Comparison of ENCODE assay signal across 21 cellular contexts in genomic region chr2:61714210-61714609, GRCh38.
DNase-seq lines count a peak whose midpoint lies in the region; ATAC-seq, FAIRE-seq and TF ChIP-seq lines count a peak whose summit lies in the region.
"Had no signal": no experiment of that assay in that cellular context is flagged by ENCODE, and none has a peak within 500 bp of the region (broad histone marks: within the 10 kb centered on the region; RNA-seq: fewer than 3 reads in every experiment).

No MANE protein-coding gene starts in this region.

- H3K9me3 ChIP-seq in adrenal gland (replicated peaks in 1 of 3) (no peaks in the 10 kb centered on the region), heart left ventricle (no peaks in the 10 kb centered on the region), keratinocyte (ENCODE audit: control insufficient read depth, low read depth, low read length) (no peaks in the 10 kb centered on the region), skeletal muscle tissue (ENCODE audit: control insufficient read depth in 3 of 3, low read length in 3 of 3) (no peaks in the 10 kb centered on the region)
- H3K9me3 ChIP-seq: MG63, SJSA1 had no signal

- no peaks in the 10 kb centered on the region for H3K79me2 ChIP-seq in keratinocyte (ENCODE audit: control insufficient read depth, insufficient read depth, low read length)

- H2AFZ ChIP-seq in keratinocyte (ENCODE audit: control insufficient read depth, low read length): peak overlapping the region; percentile 6

- no peaks in the 10 kb centered on the region for H4K20me1 ChIP-seq in keratinocyte (ENCODE audit: control insufficient read depth, extremely low read depth, insufficient read depth, low read length)

- TF ChIP-seq POLR2A in adrenal gland (IDR thresholded peaks at IDR 0.05) (no peak), heart left ventricle (IDR thresholded peaks at IDR 0.05) (no peak)

- dilution Hi-C loops in keratinocyte (cut with MboI; ENCODE audit: extremely low pct_ligation_motif_present, low sequenced_read_pairs): no loop called here

- H3K4me1 ChIP-seq in adrenal gland (replicated peaks in 1 of 2) (no peaks in the 10 kb centered on the region), heart left ventricle (peaks cover 0 to 21% (median 0%) of the 10 kb centered on the region in 12 donors), keratinocyte (ENCODE audit: control insufficient read depth, extremely low read depth, insufficient read depth, low read length) (peaks cover 8% of the 10 kb centered on the region), skeletal muscle tissue (ENCODE audit: control insufficient read depth in 3 of 3, insufficient read depth in 3 of 3, low read length in 3 of 3) (peaks cover 23 to 27% (median 26%) of the 10 kb centered on the region in 3 donors)
- H3K4me1 ChIP-seq: SJSA1 had no signal

- H3K36me3 ChIP-seq in adrenal gland (replicated peaks in 1 of 2) (no peaks in the 10 kb centered on the region), heart left ventricle (no peaks in the 10 kb centered on the region), keratinocyte (ENCODE audit: control insufficient read depth in 2 of 2, extremely low read depth in 1 of 2, insufficient read depth in 2 of 2, low read length in 2 of 2) (no peaks in the 10 kb centered on the region), skeletal muscle tissue (ENCODE audit: control insufficient read depth in 3 of 3, insufficient read depth in 3 of 3, low read length in 3 of 3) (no peaks in the 10 kb centered on the region)
- H3K36me3 ChIP-seq: MG63, SJSA1 had no signal

- peak; percentile 44 to 75 (median 60) for DNase-seq in adrenal gland
- peak in 4 of 5 donors; percentile 23 to 85 (median 57) for DNase-seq in heart left ventricle
- no peak for DNase-seq in keratinocyte (ENCODE audit: low read depth, low spot score)
- DNase-seq in SHP77 treated with DMSO at 0.1 percent for 48 hours (lab: John Stamatoyannopoulos, UW): no peak
- DNase-seq in NCI-H1092 treated with DMSO at 0.1 percent for 48 hours (lab: John Stamatoyannopoulos, UW): no peak
- DNase-seq: CD4-positive, CD25-positive, alpha-beta regulatory T cell; DMS79 treated with DMSO at 0.1 percent for 48 hours; GOT3; MG63; NCI-H1417 treated with DMSO at 0.1 percent for 48 hours; NCI-H187; NCI-H2227 treated with DMSO at 0.1 percent for 48 hours; NCI-H510A treated with DMSO at 0.1 percent for 48 hours; NCI-H748 treated with DMSO at 0.1 percent for 48 hours; NK-92 treated with Interleukin-12 subunit alpha and Interleukin-12 subunit beta, amount 100 ng/mL, for 24 hours had no signal

- FAIRE-seq in keratinocyte (lab: Jason Lieb, UNC): no peak
- FAIRE-seq: GM12878, K562 had no signal

- WGBS in adrenal gland, 4 donors: 30 to 54% (median 41%) methylated on average over 5 of the region's 5 CpGs
- 43 to 48% (median 47%) methylated on average over 5 of the region's 5 CpGs for WGBS in heart left ventricle, 4 donors

- H3K27ac ChIP-seq in adrenal gland: no peak overlapping the region
- peak overlapping the region in 10 of 12 donors; percentile 27 to 93 (median 64) for H3K27ac ChIP-seq in heart left ventricle
- H3K27ac ChIP-seq in keratinocyte (ENCODE audit: control insufficient read depth, insufficient read depth, low read length): no peak overlapping the region
- H3K27ac ChIP-seq in skeletal muscle tissue (ENCODE audit: low read depth, low read length): peak overlapping the region; percentile 61
- H3K27ac ChIP-seq: RWPE1, SJSA1 had no signal

- H3K9me1 ChIP-seq in keratinocyte (ENCODE audit: control insufficient read depth, extremely low read depth, insufficient read depth, low read length): no peaks in the 10 kb centered on the region

- no peak overlapping the region for H3K9ac ChIP-seq in keratinocyte (ENCODE audit: control insufficient read depth, extremely low read depth, insufficient read depth, low read length)
- H3K9ac ChIP-seq in skeletal muscle tissue (ENCODE audit: low read depth in 1 of 3, low read length in 3 of 3): peak overlapping the region in 1 of 3 donors; percentile 51

- peak; percentile 85 to 93 (median 88) for ATAC-seq in heart left ventricle
- no peak for ATAC-seq in GM21576 (IDR thresholded peaks at IDR 0.05; ENCODE audit: unreplicated experiment)
- ATAC-seq: GM12878, K562 had no signal

- intact Hi-C loops in adrenal gland (cut with DNase I) (no loop called here), heart left ventricle (cut with DNase I) (loop anchor here in 2 of 10 donors (5.0 kb wide), 2 partner anchors 48 to 177 kb away; partner anchors contain the start of gene XPO1 (in 1 of the 2))

- H3K4me3 ChIP-seq in adrenal gland: no peak overlapping the region
- no peak overlapping the region for H3K4me3 ChIP-seq in heart left ventricle
- no peak overlapping the region for H3K4me3 ChIP-seq in keratinocyte (ENCODE audit: control insufficient read depth in 2 of 3, extremely low read depth in 1 of 3, insufficient read depth in 2 of 3, low read depth in 1 of 3, low read length in 3 of 3)
- no peak overlapping the region for H3K4me3 ChIP-seq in skeletal muscle tissue (ENCODE audit: low read length in 3 of 3)
- H3K4me3 ChIP-seq: GM12878, K562, MG63, SJSA1 had no signal

- no peak overlapping the region for H3K4me2 ChIP-seq in keratinocyte (ENCODE audit: control insufficient read depth, extremely low read depth, insufficient read depth, low read depth, low read length)

- TF ChIP-seq CTCF in adrenal gland (IDR thresholded peaks at IDR 0.05) (no peak), heart left ventricle (IDR thresholded peaks at IDR 0.05) (no peak), keratinocyte (optimal IDR thresholded peaks at IDR 0.05 in 1 of 3, IDR thresholded peaks at IDR 0.05 in 1 of 3, conservative IDR thresholded peaks at IDR 0.05 in 1 of 3; ENCODE audit: extremely low read depth in 1 of 3, insufficient read depth in 2 of 3, low read length in 3 of 3) (no peak)

- no peaks in the 10 kb centered on the region for H3K27me3 ChIP-seq in adrenal gland
- H3K27me3 ChIP-seq in heart left ventricle: no peaks in the 10 kb centered on the region
- no peaks in the 10 kb centered on the region for H3K27me3 ChIP-seq in keratinocyte (ENCODE audit: control insufficient read depth, extremely low read depth, insufficient read depth, low read length)
- no peaks in the 10 kb centered on the region for H3K27me3 ChIP-seq in skeletal muscle tissue (ENCODE audit: control insufficient read depth in 3 of 3, insufficient read depth in 3 of 3, low read length in 3 of 3)
- H3K27me3 ChIP-seq: MG63, SJSA1 had no signal

Comparison
In these comparisons a context has a peak if more than half of its experiments do, and no peak if none do; other contexts are left out.
1. DNase-seq: peak in adrenal gland (7 of 7) and heart left ventricle (4 of 5); none in keratinocyte (single experiment), SHP77 treated with DMSO at 0.1 percent for 48 hours (single experiment) and NCI-H1092 treated with DMSO at 0.1 percent for 48 hours (single experiment).
2. H3K27ac ChIP-seq: peak in heart left ventricle (10 of 12) and skeletal muscle tissue (single experiment); none in adrenal gland (0 of 5) and keratinocyte (single experiment).